ENCODE assay signal across 1 cellular context in genomic region chr16:1942810-1943726, GRCh38.
TF ChIP-seq lines count a peak whose summit lies in the region.

Gene MSRB1 (minus strand): TSS chr16:1943199. CDS start chr16:1943156, 43 bp downstream.

TF ChIP-seq in HepG2, 621 proteins besides CTCF, POLR2A, EP300 and RAD21 (continued from another document and continues in another):
- TF ChIP-seq ZFP36L1 (CRISPR knock-in tag; IDR thresholded peaks at IDR 0.05) (peak; percentile 64; the same call in 1 of the 2 replicates), ZMYM2 (CRISPR knock-in tag; IDR thresholded peaks at IDR 0.05) (no peak), HDAC6 (IDR thresholded peaks at IDR 0.05; ENCODE audit: low read depth, low read length) (no peak), SALL1 (CRISPR knock-in tag; IDR thresholded peaks at IDR 0.05) (peak; percentile 47; the same call in 1 of the 2 replicates), ZNF761 (CRISPR knock-in tag; conservative IDR thresholded peaks at IDR 0.05) (peak; percentile 63), TAF1 (CRISPR knock-in tag; IDR thresholded peaks at IDR 0.05) (peak; percentile 96), THAP11 (CRISPR knock-in tag; IDR thresholded peaks at IDR 0.05) (peak; percentile 72), TOPORS (CRISPR knock-in tag; IDR thresholded peaks at IDR 0.05) (0 out of 2 replicates have a peak, but pooled peaks have one; percentile 51), HINFP (CRISPR knock-in tag; IDR thresholded peaks at IDR 0.05; ENCODE audit: low read depth) (peak; percentile 64; the same call in 1 of the 2 replicates), SP140L (CRISPR knock-in tag; IDR thresholded peaks at IDR 0.05; ENCODE audit: borderline replicate concordance) (no peak), UBTF (CRISPR knock-in tag; IDR thresholded peaks at IDR 0.05) (peak; percentile 61; the same call in 1 of the 2 replicates), FOXK2 (IDR thresholded peaks at IDR 0.05) (no peak), HOXA3 (CRISPR knock-in tag; IDR thresholded peaks at IDR 0.05) (peak; percentile 42; the same call in 1 of the 2 replicates), SRY (CRISPR knock-in tag; IDR thresholded peaks at IDR 0.05) (peak; percentile 80; the same call in 1 of the 2 replicates), GMEB1 (CRISPR knock-in tag; IDR thresholded peaks at IDR 0.05; ENCODE audit: borderline replicate concordance) (peak; percentile 38; the same call in 1 of the 2 replicates), ZNF430 (CRISPR knock-in tag; IDR thresholded peaks at IDR 0.05) (peak; percentile 86), KAT7 (CRISPR knock-in tag; IDR thresholded peaks at IDR 0.05; ENCODE audit: borderline replicate concordance) (no peak; the same call in 1 of the 2 replicates), YEATS2 (CRISPR knock-in tag; IDR thresholded peaks at IDR 0.05; ENCODE audit: borderline replicate concordance) (peak; percentile 43; the same call in 1 of the 2 replicates), KLF15 (CRISPR knock-in tag; IDR thresholded peaks at IDR 0.05; ENCODE audit: borderline replicate concordance) (peak; percentile 63; the same call in 1 of the 2 replicates), KDM2A (CRISPR knock-in tag; IDR thresholded peaks at IDR 0.05; ENCODE audit: borderline replicate concordance, low read depth) (peak; percentile 46; the same call in 1 of the 2 replicates), HMG20B (CRISPR knock-in tag; conservative IDR thresholded peaks at IDR 0.05) (no peak), KLF11 (CRISPR knock-in tag; IDR thresholded peaks at IDR 0.05) (peak; percentile 88), ZNF276 (CRISPR knock-in tag; IDR thresholded peaks at IDR 0.05; ENCODE audit: low read depth) (0 out of 2 replicates have a peak, but pooled peaks have one; percentile 47), ZGPAT (CRISPR knock-in tag; IDR thresholded peaks at IDR 0.05) (peak; percentile 26), ZNF772 (CRISPR knock-in tag; IDR thresholded peaks at IDR 0.05) (0 out of 2 replicates have a peak, but pooled peaks have one; percentile 4), SALL2 (CRISPR knock-in tag; IDR thresholded peaks at IDR 0.05) (0 out of 2 replicates have a peak, but pooled peaks have one; percentile 45), SKIL (CRISPR knock-in tag; IDR thresholded peaks at IDR 0.05; ENCODE audit: borderline replicate concordance) (no peak), ZNF609 (CRISPR knock-in tag; IDR thresholded peaks at IDR 0.05; ENCODE audit: borderline replicate concordance) (0 out of 2 replicates have a peak, but pooled peaks have one; percentile 55), ZBTB39 (CRISPR knock-in tag; IDR thresholded peaks at IDR 0.05) (0 out of 2 replicates have a peak, but pooled peaks have one; percentile 50), BCL3 (CRISPR knock-in tag; IDR thresholded peaks at IDR 0.05) (peak; percentile 60; the same call in 1 of the 2 replicates), BORCS8-MEF2B (CRISPR knock-in tag; IDR thresholded peaks at IDR 0.05) (peak; percentile 62), AHR (CRISPR knock-in tag; IDR thresholded peaks at IDR 0.05) (peak; percentile 55; the same call in 1 of the 2 replicates), ZNF776 (CRISPR knock-in tag; IDR thresholded peaks at IDR 0.05) (0 out of 2 replicates have a peak, but pooled peaks have one; percentile 65)
